ENCODE assay signal across 8 cellular contexts in genomic region chr6:30327232-30327746, GRCh38. TPM values are rescaled to one million over a fixed set of nuclear protein-coding genes. Genes with fewer than 3 reads are reported as not detected.
DNase-seq lines count a peak whose midpoint lies in the region; ATAC-seq and TF ChIP-seq lines count a peak whose summit lies in the region.

No MANE protein-coding gene starts in this region.

- POLR2A ChIA-PET in AG04450 (lab: Yijun Ruan, JAX): interaction anchor here (1.9 kb wide), 1 partner anchor 114 kb away, joined by 6 read pairs; the partner anchor contains the start of gene TRIM26

- H3K4me1 ChIP-seq in HUES48 (ENCODE audit: control insufficient read depth, insufficient read depth, low read length) (peaks cover 27% of the 10 kb centered on the region), breast epithelium (peaks cover 5 to 6% of the 10 kb centered on the region in 2 donors), mononuclear cell (ENCODE audit: insufficient read depth, low read length) (peaks cover 42% of the 10 kb centered on the region)

- DNase-seq in AG04450 (ENCODE audit: low read depth, low spot score) (no peak), breast epithelium (ENCODE audit: low spot score in 2 of 2) (peak in 1 of 2 donors; percentile 77), GM13977 (ENCODE audit: low spot score) (no peak)
- no peak for DNase-seq in activated effector memory CD4-positive, alpha-beta T cell treated with Interleukin-2 at 50 U/mL for 16 hours

- H3K27ac ChIP-seq in AG04450 (ENCODE audit: low read depth, low read length): peak overlapping the region; percentile 76
- peak overlapping the region; percentile 98 for H3K27ac ChIP-seq in HUES48 (ENCODE audit: low read depth, low read length)
- peak overlapping the region; percentile 98 to 99 for H3K27ac ChIP-seq in breast epithelium

- ATAC-seq in HG02840 (IDR thresholded peaks at IDR 0.05; ENCODE audit: low FRiP score, unreplicated experiment) (no peak), GM21723 (IDR thresholded peaks at IDR 0.05; ENCODE audit: unreplicated experiment) (no peak)

- H3K9me3 ChIP-seq in AG04450 (ENCODE audit: control insufficient read depth, insufficient read depth, low read length): no peaks in the 10 kb centered on the region
- no peaks in the 10 kb centered on the region for H3K9me3 ChIP-seq in HUES48 (ENCODE audit: control insufficient read depth, insufficient read depth, low read length)
- no peaks in the 10 kb centered on the region for H3K9me3 ChIP-seq in breast epithelium
- no peaks in the 10 kb centered on the region for H3K9me3 ChIP-seq in mononuclear cell (ENCODE audit: low read depth, low read length)

- peak overlapping the region; percentile 67 for H3K4me3 ChIP-seq in AG04450 (ENCODE audit: low read depth, low read length)
- peak overlapping the region; percentile 80 for H3K4me3 ChIP-seq in HUES48 (ENCODE audit: low read depth, low read length)
- H3K4me3 ChIP-seq in breast epithelium: peak overlapping the region; percentile 66 to 86 (median 70)
- H3K4me3 ChIP-seq in mononuclear cell (ENCODE audit: low read length): peak overlapping the region; percentile 89

- H3K9ac ChIP-seq in HUES48 (ENCODE audit: low read depth, low read length): peak overlapping the region; percentile 90

- TF ChIP-seq CTCF in AG04450 (IDR thresholded peaks at IDR 0.05; ENCODE audit: low read depth, low read length) (no peak), breast epithelium (IDR thresholded peaks at IDR 0.05) (no peak), GM13977 (IDR thresholded peaks at IDR 0.05; ENCODE audit: extremely low read depth, insufficient read depth, missing control alignments) (no peak)

- H3K36me3 ChIP-seq in HUES48 (ENCODE audit: control insufficient read depth, insufficient read depth, low read length): peaks cover 37% of the 10 kb centered on the region
- no peaks in the 10 kb centered on the region for H3K36me3 ChIP-seq in breast epithelium

- no peak for TF ChIP-seq POLR2A in breast epithelium (IDR thresholded peaks at IDR 0.05)

- in situ Hi-C loops in GM13977 (cut with MboI; ENCODE audit: low pct_unique_long_range_greater_than_20kb, low sequenced_read_pairs, unreplicated experiment): no loop called here

- intact Hi-C loops in breast epithelium (cut with DNase I; ENCODE audit: low total_unique reads): no loop called here

- CTCF ChIA-PET in AG04450 (lab: Charles Lee): no interaction called here

- no peaks in the 10 kb centered on the region for H3K27me3 ChIP-seq in AG04450 (ENCODE audit: control insufficient read depth, insufficient read depth, low read length)
- no peaks in the 10 kb centered on the region for H3K27me3 ChIP-seq in HUES48 (ENCODE audit: control insufficient read depth, insufficient read depth, low read length)
- no peaks in the 10 kb centered on the region for H3K27me3 ChIP-seq in breast epithelium
- no peaks in the 10 kb centered on the region for H3K27me3 ChIP-seq in mononuclear cell (ENCODE audit: insufficient read depth, low read length)

RNA-seq across cellular contexts. Expression of gene TRIM39, which starts 0.6 kb away (rescaled TPM):
- 6.3 and 6.7 TPM in 2 replicates for polyA plus RNA-seq in AG04450 (2011; rRNA removed)
- 7.6 and 8.9 TPM in 2 replicates for polyA minus RNA-seq in AG04450 (2011; rRNA and poly(A)+ RNA removed)
- total RNA-seq in breast epithelium (10 to 100 TPM; 10.8 to 21.2 (median 12.6) TPM), mononuclear cell (21.5 TPM)

RNA-seq across cellular contexts. Expression of gene RPP21, which starts 17.7 kb away (rescaled TPM):
- 18.9 and 19.7 TPM in 2 replicates for polyA plus RNA-seq in AG04450 (2011; rRNA removed)
- polyA minus RNA-seq in AG04450 (2011; rRNA and poly(A)+ RNA removed): 5.3 and 9.7 TPM in 2 replicates
- 10 to 100 TPM; 59.0 to 69.6 (median 67.8) TPM for total RNA-seq in breast epithelium
- 16.0 TPM for total RNA-seq in mononuclear cell
